1 cellular context compared by ENCODE assay signal in genomic region chr14:49581209-49581960, GRCh38.
TF ChIP-seq lines count a peak whose summit lies in the region.

No MANE protein-coding gene starts in this region.

TF ChIP-seq in HCT116, 20 proteins besides CTCF, POLR2A, EP300 and RAD21 (continued from another document):
- no peak for TF ChIP-seq MAX (IDR thresholded peaks at IDR 0.05)
- TF ChIP-seq REST (IDR thresholded peaks at IDR 0.05; ENCODE audit: low read depth): no peak
TF ChIP-seq in HCT116: peak in this region for 0.
